26 cellular contexts compared by ENCODE assay signal in the genomic region with DNA sequence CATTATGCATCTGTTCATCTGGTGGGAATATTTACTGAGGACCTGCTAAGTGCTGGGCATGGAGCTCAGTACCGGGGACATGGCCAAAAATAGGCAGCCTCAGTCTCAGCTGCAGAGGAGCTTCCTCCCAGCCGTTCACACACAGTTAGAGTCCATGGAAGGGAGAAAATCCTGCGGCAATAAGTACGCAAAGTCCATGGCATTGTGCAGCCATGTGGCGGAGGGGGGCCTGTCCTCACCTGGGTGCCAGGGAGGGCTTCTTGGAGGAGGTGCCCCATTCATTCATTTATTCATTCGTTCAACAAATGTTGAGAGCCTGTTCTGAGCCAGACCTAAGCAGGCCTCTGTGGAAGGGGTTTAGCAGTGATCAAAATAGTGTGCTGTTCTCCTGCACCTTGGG. TPM values are rescaled to one million over a fixed set of nuclear protein-coding genes. Genes with fewer than 3 reads are reported as not detected.
"Had no signal": no experiment of that assay in that cellular context is flagged by ENCODE, and none has a peak within 500 bp of the region (broad histone marks: within the 10 kb centered on the region; RNA-seq: fewer than 3 reads in every experiment).

No MANE protein-coding gene starts in this region.

- H3K4me1 Mint-ChIP-seq: activated B cell treated with CpG ODN at 0.5 μM for 24 hours; activated T-helper 17 cell treated with anti-CD3 and anti-CD28 coated beads, Interleukin-2, amount 50 U/mL, for 72 hours; brain; IgD-negative memory B cell; T-cell had no signal

- H3K27me3 Mint-ChIP-seq: activated CD4-positive, alpha-beta T cell treated with anti-CD3 and anti-CD28 coated beads, Interleukin-2, amount 10 ng/mL, durations not matched to agents 24 days and 14 days had no signal

- H3K4me3 Mint-ChIP-seq: activated B cell treated with CpG ODN at 0.5 μM for 24 hours; activated CD4-positive, alpha-beta T cell treated with anti-CD3 and anti-CD28 coated beads, Interleukin-2, amount 10 ng/mL, durations not matched to agents 24 days and 14 days; activated CD8-positive, alpha-beta memory T cell treated with anti-CD3 and anti-CD28 coated beads, Interleukin-2, amount 10 ng/mL, durations not matched to agents 7 days and 5 days; activated naive CD4-positive, alpha-beta T cell treated with anti-CD3 and anti-CD28 coated beads for 36 hours; activated naive CD8-positive, alpha-beta T cell; activated T-helper 17 cell treated with anti-CD3 and anti-CD28 coated beads, Interleukin-2, amount 50 U/mL, for 72 hours; brain; IgD-negative memory B cell; T-cell had no signal

- H3K4me3 ChIP-seq: SK-N-MC had no signal

- H3K27ac ChIP-seq: SK-N-MC had no signal

- DNase-seq: activated B cell treated with CpG ODN at 0.5 μM for 24 hours; activated CD4-positive, alpha-beta T cell treated with anti-CD3 and anti-CD28 coated beads for 1 hour; activated CD4-positive, alpha-beta T cell treated with anti-CD3 and anti-CD28 coated beads, Interleukin-2, amount 10 ng/mL, durations not matched to agents 24 days and 14 days; activated CD4-positive, alpha-beta T cell treated with anti-CD3 and anti-CD28 coated beads, Interleukin-2, amount 50 U/mL, for 48 hours; activated CD8-positive, alpha-beta memory T cell treated with anti-CD3 and anti-CD28 coated beads, Interleukin-2, amount 10 ng/mL, durations not matched to agents 7 days and 5 days; activated gamma-delta T cell; activated naive CD4-positive, alpha-beta T cell treated with anti-CD3 and anti-CD28 coated beads for 36 hours; activated T-cell treated with anti-CD3 and anti-CD28 coated beads, Interleukin-2, amount 50 U/mL, for 48 hours; amygdala; KG1; MV-4-11; NCI-H1105 treated with DMSO at 0.1 percent for 48 hours; NCI-H1436 treated with DMSO at 0.1 percent for 48 hours; NCI-H187; NCI-H2081; NCI-H510A treated with DMSO at 0.1 percent for 48 hours; T-cell; T-helper 2 cell; T1000 had no signal

- H3K9me3 Mint-ChIP-seq: activated B cell treated with CpG ODN at 0.5 μM for 24 hours; activated CD4-positive, alpha-beta T cell treated with anti-CD3 and anti-CD28 coated beads, Interleukin-2, amount 10 ng/mL, durations not matched to agents 24 days and 14 days; activated naive CD4-positive, alpha-beta T cell treated with anti-CD3 and anti-CD28 coated beads for 36 hours; activated T-helper 17 cell treated with anti-CD3 and anti-CD28 coated beads, Interleukin-2, amount 50 U/mL, for 72 hours; T-cell had no signal

- H3K36me3 Mint-ChIP-seq: activated CD8-positive, alpha-beta memory T cell treated with anti-CD3 and anti-CD28 coated beads, Interleukin-2, amount 10 ng/mL, durations not matched to agents 7 days and 5 days; activated naive CD8-positive, alpha-beta T cell; brain; IgD-negative memory B cell; T-cell had no signal

- ATAC-seq: activated CD8-positive, alpha-beta memory T cell treated with anti-CD3 and anti-CD28 coated beads, Interleukin-2, amount 10 ng/mL, durations not matched to agents 7 days and 5 days; activated T-helper 17 cell treated with anti-CD3 and anti-CD28 coated beads, Interleukin-2, amount 50 U/mL, for 72 hours; T-cell had no signal

RNA-seq across cellular contexts. Expression of a gene that starts 59.3 kb away (rescaled TPM):
- total RNA-seq: activated B cell treated with CpG ODN at 0.5 μM for 24 hours; activated CD4-positive, alpha-beta T cell treated with anti-CD3 and anti-CD28 coated beads, Interleukin-2, amount 10 ng/mL, durations not matched to agents 24 days and 14 days; activated CD8-positive, alpha-beta memory T cell treated with anti-CD3 and anti-CD28 coated beads, Interleukin-2, amount 10 ng/mL, durations not matched to agents 7 days and 5 days; activated naive CD4-positive, alpha-beta T cell treated with anti-CD3 and anti-CD28 coated beads for 36 hours; LHCN-M2; M059J had no signal
